ENCODE assay signal across 32 cellular contexts in genomic region chrX:48460606-48461005, GRCh38. TPM values are rescaled to one million over a fixed set of nuclear protein-coding genes. Genes with fewer than 3 reads are reported as not detected.
"Had no signal": no experiment of that assay in that cellular context is flagged by ENCODE, and none has a peak within 500 bp of the region (broad histone marks: within the 10 kb centered on the region; RNA-seq: fewer than 3 reads in every experiment).

No MANE protein-coding gene starts in this region.

- H3K9me3 ChIP-seq: ascending aorta, body of pancreas, SJCRH30, SK-N-SH had no signal

- H3K4me1 ChIP-seq: ascending aorta, SJCRH30 had no signal

- H3K27me3 ChIP-seq: ascending aorta, body of pancreas, SJCRH30 had no signal

- H3K4me2 ChIP-seq: SK-N-SH had no signal

- H3K36me3 ChIP-seq: ascending aorta, SJCRH30 had no signal

- H3K9ac ChIP-seq: SK-N-SH had no signal

- H3K4me3 ChIP-seq: ascending aorta, body of pancreas, SJCRH30 had no signal

- ATAC-seq: activated naive CD4-positive, alpha-beta T cell treated with anti-CD3 and anti-CD28 coated beads, Interleukin-2, amount 50 U/mL, for 72 hours; activated naive CD8-positive, alpha-beta T cell treated with anti-CD3 and anti-CD28 coated beads, Interleukin-2, amount 50 U/mL, for 24 hours; body of pancreas; Panc1 had no signal

- DNase-seq: activated CD4-positive, alpha-beta memory T cell treated with anti-CD3 and anti-CD28 coated beads for 36 hours; activated CD4-positive, alpha-beta T cell treated with anti-CD3 and anti-CD28 coated beads, Interleukin-2, amount 10 ng/mL, durations not matched to agents 7 days and 5 days; activated CD4-positive, CD25-positive, alpha-beta regulatory T cell; activated effector memory CD4-positive, alpha-beta T cell treated with anti-CD3 and anti-CD28 coated beads, Interleukin-2, amount 50 U/mL, for 16 hours; activated naive CD4-positive, alpha-beta T cell treated with Interleukin-2 at 50 U/mL for 16 hours; activated naive CD8-positive, alpha-beta T cell treated with anti-CD3 and anti-CD28 coated beads, Interleukin-2, amount 50 U/mL, for 24 hours; amniotic stem cell; body of pancreas; central memory CD4-positive, alpha-beta T cell; KG1; NCI-H1092; NCI-H1417 treated with DMSO at 0.1 percent for 48 hours; NCI-H1694; NCI-H2029; NCI-H345; NCI-H510A; NCI-H526 treated with DMSO at 0.1 percent for 48 hours; OCI-M1; Right ventricle myocardium superior; RPMI8226; SJCRH30; SK-N-SH; T-helper 1 cell had no signal

- H3K27ac ChIP-seq: ascending aorta, body of pancreas, SJCRH30, VCaP had no signal

- H3K9me2 ChIP-seq: SK-N-SH had no signal

RNA-seq across cellular contexts. Expression of gene SSX4B, which starts 48.8 kb away (rescaled TPM):
- total RNA-seq: activated CD4-positive, alpha-beta memory T cell treated with anti-CD3 and anti-CD28 coated beads for 36 hours; activated CD4-positive, alpha-beta T cell treated with anti-CD3 and anti-CD28 coated beads, Interleukin-2, amount 10 ng/mL, durations not matched to agents 7 days and 5 days; activated CD8-positive, alpha-beta memory T cell treated with anti-CD3 and anti-CD28 coated beads for 36 hours; activated naive CD4-positive, alpha-beta T cell treated with anti-CD3 and anti-CD28 coated beads, Interleukin-2, amount 50 U/mL, for 72 hours; activated T-helper 1 cell treated with anti-CD3 and anti-CD28 coated beads, Interleukin-12 subunit alpha, Interleukin-12 subunit beta, Interleukin-2, Interleukin-4 antibody, amounts not matched to agents 30 ng/mL and 10 ng/mL and 1 ng/mL, durations not matched to agents 14 hours and 24 hours and 36 hours; ascending aorta; body of pancreas; bronchial epithelial cell; MCF 10A; Right ventricle myocardium superior; SJCRH30; T-helper 2 cell treated with Interferon-gamma antibody and Interleukin-4, amounts not matched to agents 100 ng/mL and 5 ng/mL, for 36 hours had no signal
- polyA plus RNA-seq: SK-N-SH had no signal
